ENCODE assay signal across 8 cellular contexts in genomic region chr3:119098620-119099222, GRCh38. TPM values are rescaled to one million over a fixed set of nuclear protein-coding genes. Genes with fewer than 3 reads are reported as not detected.
A peak's percentile ranks its signal among the peaks of the same experiment; 100 is the strongest.
DNase-seq lines count a peak whose midpoint lies in the region; ATAC-seq and TF ChIP-seq lines count a peak whose summit lies in the region.

No MANE protein-coding gene starts in this region.

- H3K4me1 Mint-ChIP-seq in brain = no peaks in the 10 kb centered on the region

- CTCF ChIA-PET in GM10248 (lab: Yijun Ruan, JAX) = interaction anchor here (0.9 to 12.9 kb wide), 4 partner anchors 26 to 583 kb away, joined by 3 to 240 read pairs (median 3); no protein-coding TSS in a partner anchor

- no peaks in the 10 kb centered on the region for H3K27me3 Mint-ChIP-seq in brain

- ATAC-seq in left lobe of liver (peak; percentile 65), GM18870 (IDR thresholded peaks at IDR 0.05; ENCODE audit: unreplicated experiment) (no peak), GM21576 (IDR thresholded peaks at IDR 0.05; ENCODE audit: unreplicated experiment) (no peak)

- H3K9me3 Mint-ChIP-seq in brain = no peaks in the 10 kb centered on the region

- H3K4me3 Mint-ChIP-seq in brain = no peak overlapping the region

- POLR2A ChIA-PET in GM10248 (lab: Yijun Ruan, JAX) = no interaction called here

- TF ChIP-seq CTCF in GM10248 (IDR thresholded peaks at IDR 0.05; ENCODE audit: control extremely low read depth, extremely low read depth, low read depth, missing control alignments) (peak; percentile 62), brain (conservative IDR thresholded peaks at IDR 0.05) (peak; percentile 97 to 98)

- H3K27ac Mint-ChIP-seq in brain = no peak overlapping the region

- no peaks in the 10 kb centered on the region for H3K36me3 Mint-ChIP-seq in brain

- DNase-seq in AG08396 (ENCODE audit: low spot score) (peak; percentile 28), GM10248 (ENCODE audit: extremely low spot score) (peak; percentile 33), NCI-H1417 (lab: John Stamatoyannopoulos, UW) (peak; percentile 9 to 70 (median 56)), left lobe of liver (ENCODE audit: low spot score) (no peak)
- DNase-seq in activated CD4-positive, alpha-beta T cell treated with anti-CD3 and anti-CD28 coated beads, Interleukin-2, amount 50 U/mL, for 1 hour = no peak

RNA-seq across cellular contexts. Expression of gene TEX55, which starts 47.2 kb away (rescaled TPM):
- 0.37 TPM for polyA plus RNA-seq in brain (ENCODE audit: insufficient read depth, low read depth, low replicate concordance)
- not detected for total RNA-seq in left lobe of liver

Comparison
In these comparisons a context has a peak if more than half of its experiments do, and no peak if none do; other contexts are left out.
1. DNase-seq: peak in AG08396 (single experiment), GM10248 (single experiment) and NCI-H1417 (3 of 3); none in left lobe of liver (single experiment) and activated CD4-positive, alpha-beta T cell treated with anti-CD3 and anti-CD28 coated beads, Interleukin-2, amount 50 U/mL, for 1 hour (single experiment).